ENCODE assay signal across 1 cellular context in the genomic region with DNA sequence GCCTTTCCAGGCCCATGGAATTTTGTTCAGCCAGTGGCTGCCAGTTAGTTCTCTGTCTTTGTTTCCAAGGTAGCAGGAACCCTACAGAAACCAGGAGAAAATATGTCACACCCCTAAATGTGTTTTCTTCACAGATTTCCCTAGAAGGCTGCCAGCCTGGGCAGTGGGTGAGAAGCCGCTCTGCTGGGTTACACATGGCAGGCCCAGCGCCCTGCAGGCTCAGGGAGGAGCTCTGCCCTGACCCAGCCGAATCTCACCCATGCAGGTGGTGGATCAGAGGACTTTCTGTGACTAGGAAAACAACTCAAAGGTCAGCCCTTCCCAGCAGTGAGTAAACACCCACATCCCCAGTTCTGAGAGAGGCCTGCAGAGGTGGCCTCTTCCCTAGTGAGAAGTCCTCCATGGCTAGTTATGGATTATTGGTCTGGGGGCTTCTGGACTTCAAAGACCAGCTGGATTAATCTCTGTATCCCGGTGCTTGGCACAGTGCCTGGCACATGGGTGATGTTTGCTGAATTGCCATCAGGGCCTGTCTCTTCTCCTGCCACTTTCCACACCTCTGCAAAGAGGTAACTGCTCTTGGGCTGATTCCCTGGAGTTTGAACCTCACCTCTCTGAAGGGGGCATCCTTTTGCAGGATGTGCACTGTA.
TF ChIP-seq lines count a peak whose summit lies in the region.

No MANE protein-coding gene starts in this region.

TF ChIP-seq in HepG2, 621 proteins besides CTCF, POLR2A, EP300 and RAD21 (continued from another document and continues in another):
- TF ChIP-seq KLF9 (CRISPR knock-in tag; IDR thresholded peaks at IDR 0.05; ENCODE audit: low read depth) = no peak
- no peak for TF ChIP-seq ZNF138 (CRISPR knock-in tag; IDR thresholded peaks at IDR 0.05; ENCODE audit: low read depth)
- no peak for TF ChIP-seq ZNF737 (CRISPR knock-in tag; IDR thresholded peaks at IDR 0.05; ENCODE audit: borderline replicate concordance)
- peak; percentile 71; the same call in 1 of the 2 replicates for TF ChIP-seq ARID2 (CRISPR knock-in tag; IDR thresholded peaks at IDR 0.05; ENCODE audit: borderline replicate concordance)
- TF ChIP-seq KDM2A (CRISPR knock-in tag; IDR thresholded peaks at IDR 0.05; ENCODE audit: borderline replicate concordance, low read depth) = peak; percentile 58; the same call in 1 of the 2 replicates
- no peak for TF ChIP-seq HOXA9 (CRISPR knock-in tag; IDR thresholded peaks at IDR 0.05; ENCODE audit: borderline replicate concordance)
- TF ChIP-seq, protein P1, sequence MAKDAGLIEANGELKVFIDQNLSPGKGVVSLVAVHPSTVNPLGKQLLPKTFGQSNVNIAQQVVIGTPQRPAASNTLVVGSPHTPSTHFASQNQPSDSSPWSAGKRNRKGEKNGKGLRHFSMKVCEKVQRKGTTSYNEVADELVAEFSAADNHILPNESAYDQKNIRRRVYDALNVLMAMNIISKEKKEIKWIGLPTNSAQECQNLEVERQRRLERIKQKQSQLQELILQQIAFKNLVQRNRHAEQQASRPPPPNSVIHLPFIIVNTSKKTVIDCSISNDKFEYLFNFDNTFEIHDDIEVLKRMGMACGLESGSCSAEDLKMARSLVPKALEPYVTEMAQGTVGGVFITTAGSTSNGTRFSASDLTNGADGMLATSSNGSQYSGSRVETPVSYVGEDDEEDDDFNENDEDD (CRISPR knock-in tag; IDR thresholded peaks at IDR 0.05; ENCODE audit: borderline replicate concordance) = 0 out of 2 replicates have a peak, but pooled peaks have one; percentile 12
- TF ChIP-seq HNRNPH1 (optimal IDR thresholded peaks at IDR 0.05; ENCODE audit: low read depth, low read length) = no peak
- no peak for TF ChIP-seq ZNF317 (CRISPR knock-in tag; IDR thresholded peaks at IDR 0.05)
- TF ChIP-seq THYN1 (CRISPR knock-in tag; IDR thresholded peaks at IDR 0.05; ENCODE audit: borderline replicate concordance, low read depth) = no peak
- TF ChIP-seq ZNF841 (CRISPR knock-in tag; IDR thresholded peaks at IDR 0.05; ENCODE audit: borderline replicate concordance) = no peak
- TF ChIP-seq HMG20B (CRISPR knock-in tag; conservative IDR thresholded peaks at IDR 0.05) = no peak; the same call in 1 of the 2 replicates
- TF ChIP-seq, protein P2, sequence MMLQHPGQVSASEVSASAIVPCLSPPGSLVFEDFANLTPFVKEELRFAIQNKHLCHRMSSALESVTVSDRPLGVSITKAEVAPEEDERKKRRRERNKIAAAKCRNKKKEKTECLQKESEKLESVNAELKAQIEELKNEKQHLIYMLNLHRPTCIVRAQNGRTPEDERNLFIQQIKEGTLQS (CRISPR knock-in tag; IDR thresholded peaks at IDR 0.05) = no peak
- no peak for TF ChIP-seq ZNF207 (IDR thresholded peaks at IDR 0.05; ENCODE audit: borderline replicate concordance)
- TF ChIP-seq TBX3 (IDR thresholded peaks at IDR 0.05; ENCODE audit: borderline replicate concordance) = peak; percentile 59; the same call in 1 of the 2 replicates
- TF ChIP-seq AKAP8 (CRISPR knock-in tag; IDR thresholded peaks at IDR 0.05) = no peak; the same call in 1 of the 2 replicates
- TF ChIP-seq PHF5A (CRISPR knock-in tag; IDR thresholded peaks at IDR 0.05; ENCODE audit: low read depth, unreplicated experiment) = no peak
- TF ChIP-seq, protein P3, sequence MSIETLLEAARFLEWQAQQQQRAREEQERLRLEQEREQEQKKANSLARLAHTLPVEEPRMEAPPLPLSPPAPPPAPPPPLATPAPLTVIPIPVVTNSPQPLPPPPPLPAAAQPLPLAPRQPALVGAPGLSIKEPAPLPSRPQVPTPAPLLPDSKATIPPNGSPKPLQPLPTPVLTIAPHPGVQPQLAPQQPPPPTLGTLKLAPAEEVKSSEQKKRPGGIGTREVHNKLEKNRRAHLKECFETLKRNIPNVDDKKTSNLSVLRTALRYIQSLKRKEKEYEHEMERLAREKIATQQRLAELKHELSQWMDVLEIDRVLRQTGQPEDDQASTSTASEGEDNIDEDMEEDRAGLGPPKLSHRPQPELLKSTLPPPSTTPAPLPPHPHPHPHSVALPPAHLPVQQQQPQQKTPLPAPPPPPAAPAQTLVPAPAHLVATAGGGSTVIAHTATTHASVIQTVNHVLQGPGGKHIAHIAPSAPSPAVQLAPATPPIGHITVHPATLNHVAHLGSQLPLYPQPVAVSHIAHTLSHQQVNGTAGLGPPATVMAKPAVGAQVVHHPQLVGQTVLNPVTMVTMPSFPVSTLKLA (IDR thresholded peaks at IDR 0.05) = 0 out of 2 replicates have a peak, but pooled peaks have one; percentile 7
- TF ChIP-seq PCBP2 (optimal IDR thresholded peaks at IDR 0.05; ENCODE audit: low read depth, low read length, poor library complexity, severe bottlenecking) = no peak
- no peak for TF ChIP-seq ZNF234 (CRISPR knock-in tag; conservative IDR thresholded peaks at IDR 0.05)
- TF ChIP-seq ZNF274 (CRISPR knock-in tag; IDR thresholded peaks at IDR 0.05) = peak; percentile 67; the same call in 1 of the 2 replicates
- peak; percentile 92 for TF ChIP-seq NFIC (IDR thresholded peaks at IDR 0.05; ENCODE audit: low read length)
- TF ChIP-seq HDAC2 (CRISPR knock-in tag; IDR thresholded peaks at IDR 0.05) = peak; percentile 93
- TF ChIP-seq POLR2G (IDR thresholded peaks at IDR 0.05; ENCODE audit: low read depth, low read length) = peak; percentile 86
- no peak for TF ChIP-seq MAFK (conservative IDR thresholded peaks at IDR 0.05 in 1 of 2, IDR thresholded peaks at IDR 0.05 in 1 of 2; ENCODE audit: low read length in 2 of 2)
- TF ChIP-seq SNAPC2 (CRISPR knock-in tag; IDR thresholded peaks at IDR 0.05) = no peak; the same call in 1 of the 2 replicates
- TF ChIP-seq, protein P4, sequence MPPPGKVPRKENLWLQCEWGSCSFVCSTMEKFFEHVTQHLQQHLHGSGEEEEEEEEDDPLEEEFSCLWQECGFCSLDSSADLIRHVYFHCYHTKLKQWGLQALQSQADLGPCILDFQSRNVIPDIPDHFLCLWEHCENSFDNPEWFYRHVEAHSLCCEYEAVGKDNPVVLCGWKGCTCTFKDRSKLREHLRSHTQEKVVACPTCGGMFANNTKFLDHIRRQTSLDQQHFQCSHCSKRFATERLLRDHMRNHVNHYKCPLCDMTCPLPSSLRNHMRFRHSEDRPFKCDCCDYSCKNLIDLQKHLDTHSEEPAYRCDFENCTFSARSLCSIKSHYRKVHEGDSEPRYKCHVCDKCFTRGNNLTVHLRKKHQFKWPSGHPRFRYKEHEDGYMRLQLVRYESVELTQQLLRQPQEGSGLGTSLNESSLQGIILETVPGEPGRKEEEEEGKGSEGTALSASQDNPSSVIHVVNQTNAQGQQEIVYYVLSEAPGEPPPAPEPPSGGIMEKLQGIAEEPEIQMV (CRISPR knock-in tag; IDR thresholded peaks at IDR 0.05; ENCODE audit: low read depth) = no peak
- TF ChIP-seq, protein P5, sequence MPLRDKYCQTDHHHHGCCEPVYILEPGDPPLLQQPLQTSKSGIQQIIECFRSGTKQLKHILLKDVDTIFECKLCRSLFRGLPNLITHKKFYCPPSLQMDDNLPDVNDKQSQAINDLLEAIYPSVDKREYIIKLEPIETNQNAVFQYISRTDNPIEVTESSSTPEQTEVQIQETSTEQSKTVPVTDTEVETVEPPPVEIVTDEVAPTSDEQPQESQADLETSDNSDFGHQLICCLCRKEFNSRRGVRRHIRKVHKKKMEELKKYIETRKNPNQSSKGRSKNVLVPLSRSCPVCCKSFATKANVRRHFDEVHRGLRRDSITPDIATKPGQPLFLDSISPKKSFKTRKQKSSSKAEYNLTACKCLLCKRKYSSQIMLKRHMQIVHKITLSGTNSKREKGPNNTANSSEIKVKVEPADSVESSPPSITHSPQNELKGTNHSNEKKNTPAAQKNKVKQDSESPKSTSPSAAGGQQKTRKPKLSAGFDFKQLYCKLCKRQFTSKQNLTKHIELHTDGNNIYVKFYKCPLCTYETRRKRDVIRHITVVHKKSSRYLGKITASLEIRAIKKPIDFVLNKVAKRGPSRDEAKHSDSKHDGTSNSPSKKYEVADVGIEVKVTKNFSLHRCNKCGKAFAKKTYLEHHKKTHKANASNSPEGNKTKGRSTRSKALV (CRISPR knock-in tag; IDR thresholded peaks at IDR 0.05) = peak; percentile 62
- no peak for TF ChIP-seq ZNF589 (CRISPR knock-in tag; conservative IDR thresholded peaks at IDR 0.05)
- TF ChIP-seq ZSCAN20 (CRISPR knock-in tag; IDR thresholded peaks at IDR 0.05; ENCODE audit: borderline replicate concordance) = 0 out of 2 replicates have a peak, but pooled peaks have one; percentile 30
- TF ChIP-seq, protein P6, sequence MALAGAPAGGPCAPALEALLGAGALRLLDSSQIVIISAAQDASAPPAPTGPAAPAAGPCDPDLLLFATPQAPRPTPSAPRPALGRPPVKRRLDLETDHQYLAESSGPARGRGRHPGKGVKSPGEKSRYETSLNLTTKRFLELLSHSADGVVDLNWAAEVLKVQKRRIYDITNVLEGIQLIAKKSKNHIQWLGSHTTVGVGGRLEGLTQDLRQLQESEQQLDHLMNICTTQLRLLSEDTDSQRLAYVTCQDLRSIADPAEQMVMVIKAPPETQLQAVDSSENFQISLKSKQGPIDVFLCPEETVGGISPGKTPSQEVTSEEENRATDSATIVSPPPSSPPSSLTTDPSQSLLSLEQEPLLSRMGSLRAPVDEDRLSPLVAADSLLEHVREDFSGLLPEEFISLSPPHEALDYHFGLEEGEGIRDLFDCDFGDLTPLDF (CRISPR knock-in tag; IDR thresholded peaks at IDR 0.05) = no peak
- TF ChIP-seq ZNF713 (CRISPR knock-in tag; IDR thresholded peaks at IDR 0.05) = no peak
- TF ChIP-seq, protein P7, sequence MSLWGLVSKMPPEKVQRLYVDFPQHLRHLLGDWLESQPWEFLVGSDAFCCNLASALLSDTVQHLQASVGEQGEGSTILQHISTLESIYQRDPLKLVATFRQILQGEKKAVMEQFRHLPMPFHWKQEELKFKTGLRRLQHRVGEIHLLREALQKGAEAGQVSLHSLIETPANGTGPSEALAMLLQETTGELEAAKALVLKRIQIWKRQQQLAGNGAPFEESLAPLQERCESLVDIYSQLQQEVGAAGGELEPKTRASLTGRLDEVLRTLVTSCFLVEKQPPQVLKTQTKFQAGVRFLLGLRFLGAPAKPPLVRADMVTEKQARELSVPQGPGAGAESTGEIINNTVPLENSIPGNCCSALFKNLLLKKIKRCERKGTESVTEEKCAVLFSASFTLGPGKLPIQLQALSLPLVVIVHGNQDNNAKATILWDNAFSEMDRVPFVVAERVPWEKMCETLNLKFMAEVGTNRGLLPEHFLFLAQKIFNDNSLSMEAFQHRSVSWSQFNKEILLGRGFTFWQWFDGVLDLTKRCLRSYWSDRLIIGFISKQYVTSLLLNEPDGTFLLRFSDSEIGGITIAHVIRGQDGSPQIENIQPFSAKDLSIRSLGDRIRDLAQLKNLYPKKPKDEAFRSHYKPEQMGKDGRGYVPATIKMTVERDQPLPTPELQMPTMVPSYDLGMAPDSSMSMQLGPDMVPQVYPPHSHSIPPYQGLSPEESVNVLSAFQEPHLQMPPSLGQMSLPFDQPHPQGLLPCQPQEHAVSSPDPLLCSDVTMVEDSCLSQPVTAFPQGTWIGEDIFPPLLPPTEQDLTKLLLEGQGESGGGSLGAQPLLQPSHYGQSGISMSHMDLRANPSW (CRISPR knock-in tag; IDR thresholded peaks at IDR 0.05; ENCODE audit: borderline replicate concordance) = peak; percentile 58; the same call in 1 of the 2 replicates
- peak; percentile 40; the same call in 1 of the 2 replicates for TF ChIP-seq ZBTB3 (CRISPR knock-in tag; IDR thresholded peaks at IDR 0.05; ENCODE audit: borderline replicate concordance, low read depth)
- TF ChIP-seq ZNF773 (CRISPR knock-in tag; IDR thresholded peaks at IDR 0.05; ENCODE audit: borderline replicate concordance) = no peak
- TF ChIP-seq, protein P8, sequence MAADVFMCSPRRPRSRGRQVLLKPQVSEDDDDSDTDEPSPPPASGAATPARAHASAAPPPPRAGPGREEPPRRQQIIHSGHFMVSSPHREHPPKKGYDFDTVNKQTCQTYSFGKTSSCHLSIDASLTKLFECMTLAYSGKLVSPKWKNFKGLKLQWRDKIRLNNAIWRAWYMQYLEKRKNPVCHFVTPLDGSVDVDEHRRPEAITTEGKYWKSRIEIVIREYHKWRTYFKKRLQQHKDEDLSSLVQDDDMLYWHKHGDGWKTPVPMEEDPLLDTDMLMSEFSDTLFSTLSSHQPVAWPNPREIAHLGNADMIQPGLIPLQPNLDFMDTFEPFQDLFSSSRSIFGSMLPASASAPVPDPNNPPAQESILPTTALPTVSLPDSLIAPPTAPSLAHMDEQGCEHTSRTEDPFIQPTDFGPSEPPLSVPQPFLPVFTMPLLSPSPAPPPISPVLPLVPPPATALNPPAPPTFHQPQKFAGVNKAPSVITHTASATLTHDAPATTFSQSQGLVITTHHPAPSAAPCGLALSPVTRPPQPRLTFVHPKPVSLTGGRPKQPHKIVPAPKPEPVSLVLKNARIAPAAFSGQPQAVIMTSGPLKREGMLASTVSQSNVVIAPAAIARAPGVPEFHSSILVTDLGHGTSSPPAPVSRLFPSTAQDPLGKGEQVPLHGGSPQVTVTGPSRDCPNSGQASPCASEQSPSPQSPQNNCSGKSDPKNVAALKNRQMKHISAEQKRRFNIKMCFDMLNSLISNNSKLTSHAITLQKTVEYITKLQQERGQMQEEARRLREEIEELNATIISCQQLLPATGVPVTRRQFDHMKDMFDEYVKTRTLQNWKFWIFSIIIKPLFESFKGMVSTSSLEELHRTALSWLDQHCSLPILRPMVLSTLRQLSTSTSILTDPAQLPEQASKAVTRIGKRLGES (CRISPR knock-in tag; IDR thresholded peaks at IDR 0.05; ENCODE audit: borderline replicate concordance) = 0 out of 2 replicates have a peak, but pooled peaks have one; percentile 64
- TF ChIP-seq ZNF749 (CRISPR knock-in tag; IDR thresholded peaks at IDR 0.05; ENCODE audit: borderline replicate concordance) = peak; percentile 59; the same call in 1 of the 2 replicates
- TF ChIP-seq MAFF (IDR thresholded peaks at IDR 0.05; ENCODE audit: low read depth, low read length) = no peak
- no peak; the same call in 1 of the 2 replicates for TF ChIP-seq ZNF451 (CRISPR knock-in tag; IDR thresholded peaks at IDR 0.05)
- peak; percentile 88 for TF ChIP-seq ZBTB38 (CRISPR knock-in tag; IDR thresholded peaks at IDR 0.05)
- TF ChIP-seq ZNF263 (CRISPR knock-in tag; IDR thresholded peaks at IDR 0.05) = peak; percentile 98
- TF ChIP-seq KMT2A (CRISPR knock-in tag; IDR thresholded peaks at IDR 0.05) = peak; percentile 67; the same call in 1 of the 2 replicates
- no peak for TF ChIP-seq SP1 (IDR thresholded peaks at IDR 0.05)
- TF ChIP-seq SP1 (CRISPR knock-in tag; IDR thresholded peaks at IDR 0.05) = no peak
- TF ChIP-seq ZNF337 (CRISPR knock-in tag; IDR thresholded peaks at IDR 0.05; ENCODE audit: borderline replicate concordance, low read depth) = 0 out of 2 replicates have a peak, but pooled peaks have one; percentile 50
- no peak for TF ChIP-seq ZNF251 (CRISPR knock-in tag; IDR thresholded peaks at IDR 0.05)
- no peak for TF ChIP-seq IKZF4 (CRISPR knock-in tag; IDR thresholded peaks at IDR 0.05; ENCODE audit: borderline replicate concordance, low read depth, not compliant biosample characterization)
- no peak for TF ChIP-seq SETDB1 (CRISPR knock-in tag; IDR thresholded peaks at IDR 0.05; ENCODE audit: borderline replicate concordance)
- TF ChIP-seq ZNF530 (CRISPR knock-in tag; IDR thresholded peaks at IDR 0.05; ENCODE audit: low read depth) = no peak
- TF ChIP-seq ZBTB7A (CRISPR knock-in tag; IDR thresholded peaks at IDR 0.05) = peak; percentile 99
